Comparison of ENCODE assay signal across 8 cellular contexts in the genomic region with DNA sequence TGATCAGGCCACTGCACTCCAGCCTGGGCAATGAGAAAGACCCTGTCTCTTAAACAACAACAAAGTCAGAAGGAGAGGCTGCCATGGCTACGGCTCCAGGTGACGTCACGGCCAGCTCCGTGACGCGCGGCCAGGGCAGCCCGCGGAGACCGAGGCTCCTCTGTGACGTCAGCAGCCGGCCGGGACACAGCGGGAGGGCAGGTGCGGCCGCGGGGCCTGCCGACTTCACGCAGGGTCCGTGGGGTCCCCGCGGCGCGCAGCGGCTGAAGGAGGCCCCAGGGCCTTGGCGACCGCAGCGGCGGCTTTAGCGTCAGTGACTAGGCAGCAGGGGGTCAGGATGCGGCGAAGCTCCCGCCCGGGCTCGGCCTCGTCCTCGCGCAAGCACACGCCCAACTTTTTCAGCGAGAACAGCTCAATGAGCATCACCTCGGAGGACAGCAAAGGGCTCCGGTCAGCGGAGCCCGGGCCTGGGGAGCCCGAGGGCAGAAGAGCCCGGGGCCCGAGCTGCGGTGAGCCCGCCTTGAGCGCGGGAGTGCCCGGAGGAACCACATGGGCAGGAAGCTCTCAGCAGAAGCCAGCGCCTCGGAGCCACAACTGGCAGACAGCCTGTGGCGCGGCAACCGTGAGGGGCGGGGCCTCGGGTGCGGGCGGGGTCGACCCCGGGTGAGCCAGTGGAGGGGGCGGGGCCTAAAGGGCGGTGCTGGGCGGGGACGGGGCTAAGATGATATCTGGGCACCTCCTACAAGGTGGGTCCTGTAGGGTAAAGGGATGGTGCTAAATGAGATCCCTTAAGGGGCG. TPM values are rescaled to one million over a fixed set of nuclear protein-coding genes. Genes with fewer than 3 reads are reported as not detected.
DNase-seq lines count a peak whose midpoint lies in the region; ATAC-seq lines count a peak whose summit lies in the region.

A gene with protein sequence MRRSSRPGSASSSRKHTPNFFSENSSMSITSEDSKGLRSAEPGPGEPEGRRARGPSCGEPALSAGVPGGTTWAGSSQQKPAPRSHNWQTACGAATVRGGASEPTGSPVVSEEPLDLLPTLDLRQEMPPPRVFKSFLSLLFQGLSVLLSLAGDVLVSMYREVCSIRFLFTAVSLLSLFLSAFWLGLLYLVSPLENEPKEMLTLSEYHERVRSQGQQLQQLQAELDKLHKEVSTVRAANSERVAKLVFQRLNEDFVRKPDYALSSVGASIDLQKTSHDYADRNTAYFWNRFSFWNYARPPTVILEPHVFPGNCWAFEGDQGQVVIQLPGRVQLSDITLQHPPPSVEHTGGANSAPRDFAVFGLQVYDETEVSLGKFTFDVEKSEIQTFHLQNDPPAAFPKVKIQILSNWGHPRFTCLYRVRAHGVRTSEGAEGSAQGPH (plus strand): TSS at position 163 of the 798 bp plus-strand sequence. CDS start 175 bp downstream, at position 338.

- H3K27ac Mint-ChIP-seq in activated T-cell treated with anti-CD3 and anti-CD28 coated beads, Interleukin-2, amount 50 U/mL, for 24 hours = peak within 1 kb of the TSS; percentile 93

- peak; percentile 68 for ATAC-seq in GM21423 (IDR thresholded peaks at IDR 0.05; ENCODE audit: unreplicated experiment)

- H3K9me3 ChIP-seq in HUES64 (ENCODE audit: insufficient read depth, low read depth, low read length) (no peaks in the 10 kb centered on the region), esophagus (ENCODE audit: control insufficient read depth in 2 of 2, insufficient read depth in 1 of 2, low read depth in 1 of 2, low read length in 1 of 2) (no peaks in the 10 kb centered on the region), muscle layer of duodenum (ENCODE audit: control insufficient read depth in 1 of 2, low read length in 2 of 2) (no peaks in the 10 kb centered on the region)

- H3K9ac ChIP-seq in HUES64 (ENCODE audit: low read depth, low read length) = peak within 1 kb of the TSS; percentile 67

- peak; percentile 96 for DNase-seq in COR-L47 (lab: John Stamatoyannopoulos, UW)
- DNase-seq in OCI-M1 (lab: John Stamatoyannopoulos, UW) = peak; percentile 100
- DNase-seq in activated T-cell treated with anti-CD3 and anti-CD28 coated beads, Interleukin-2, amount 50 U/mL, for 24 hours = peak; percentile 100
- DNase-seq in stimulated activated CD8-positive, alpha-beta memory T cell treated with anti-CD3 and anti-CD28 coated beads, Interleukin-7, amount 100 ng/mL, for 24 hours (ENCODE audit: low read depth) = peak; percentile 100

- peaks cover 50% of the 10 kb centered on the region for H3K4me1 Mint-ChIP-seq in activated T-cell treated with anti-CD3 and anti-CD28 coated beads, Interleukin-2, amount 50 U/mL, for 24 hours (ENCODE audit: low read depth)

- H3K27ac ChIP-seq in HUES64 (ENCODE audit: low read depth, low read length) (peak within 1 kb of the TSS; percentile 94; the same call in 1 of the 2 replicates), esophagus (ENCODE audit: low read depth in 2 of 2, low read length in 1 of 2) (peak within 1 kb of the TSS; percentile 81 to 82), muscle layer of duodenum (ENCODE audit: low read length) (peak within 1 kb of the TSS; percentile 51)

- H3K4me3 Mint-ChIP-seq in activated T-cell treated with anti-CD3 and anti-CD28 coated beads, Interleukin-2, amount 50 U/mL, for 24 hours = peak within 1 kb of the TSS; percentile 83

- H3K27me3 ChIP-seq in HUES64 (ENCODE audit: insufficient read depth, low read length) (peaks cover 11% of the 10 kb centered on the region), esophagus (ENCODE audit: control insufficient read depth in 1 of 2, insufficient read depth in 2 of 2, low read length in 2 of 2) (no peaks in the 10 kb centered on the region), muscle layer of duodenum (ENCODE audit: low read depth, low read length) (no peaks in the 10 kb centered on the region)

- 1% methylated on average over 68 of the region's 68 CpGs for WGBS in HUES64
- WGBS in esophagus, 2 donors = 0 to 1% methylated on average over 67 to 68 of the region's 68 CpGs

- no peaks in the 10 kb centered on the region for H3K27me3 Mint-ChIP-seq in activated T-cell treated with anti-CD3 and anti-CD28 coated beads, Interleukin-2, amount 50 U/mL, for 24 hours

- H3K4me3 ChIP-seq in HUES64 (ENCODE audit: low read length) (peak within 1 kb of the TSS; percentile 66), esophagus (ENCODE audit: low read depth in 1 of 2, low read length in 2 of 2) (peak within 1 kb of the TSS; percentile 40 to 45), muscle layer of duodenum (ENCODE audit: low read depth in 1 of 2, low read length in 2 of 2) (peak within 1 kb of the TSS; percentile 52 to 65)

- H3K36me3 Mint-ChIP-seq in activated T-cell treated with anti-CD3 and anti-CD28 coated beads, Interleukin-2, amount 50 U/mL, for 24 hours (ENCODE audit: low read depth) = no peaks in the 10 kb centered on the region

- no peaks in the 10 kb centered on the region for H3K36me3 ChIP-seq in HUES64 (ENCODE audit: insufficient read depth, low read length)
- no peaks in the 10 kb centered on the region for H3K36me3 ChIP-seq in esophagus (ENCODE audit: control insufficient read depth in 2 of 2, insufficient read depth in 2 of 2, low read length in 1 of 2)
- H3K36me3 ChIP-seq in muscle layer of duodenum (ENCODE audit: control insufficient read depth in 1 of 2, insufficient read depth in 2 of 2, low read length in 2 of 2) = no peaks in the 10 kb centered on the region

- H3K9me3 Mint-ChIP-seq in activated T-cell treated with anti-CD3 and anti-CD28 coated beads, Interleukin-2, amount 50 U/mL, for 24 hours = no peaks in the 10 kb centered on the region

- H3K4me1 ChIP-seq in HUES64 (ENCODE audit: insufficient read depth, low read length) = peaks cover 7% of the 10 kb centered on the region; the same call in 1 of the 2 replicates
- H3K4me1 ChIP-seq in esophagus (ENCODE audit: control insufficient read depth in 2 of 2, insufficient read depth in 2 of 2, low read length in 1 of 2) = peaks cover 7 to 9% of the 10 kb centered on the region in 2 donors
- H3K4me1 ChIP-seq in muscle layer of duodenum (ENCODE audit: control insufficient read depth in 1 of 2, insufficient read depth in 2 of 2, low read length in 2 of 2) = peaks cover 11 to 26% of the 10 kb centered on the region in 2 donors

RNA-seq across cellular contexts. Expression of the gene that starts here (rescaled TPM):
- 2.0 TPM for polyA plus RNA-seq in HUES64 (2013, experiment 1 of 2)
- polyA plus RNA-seq in HUES64 (2013, experiment 2 of 2) = 4.2 TPM
- polyA plus RNA-seq in esophagus = 1 to 10 TPM; 1.6 to 3.8 TPM

Comparison
In these comparisons a context has a peak if more than half of its experiments do, and no peak if none do; other contexts are left out.
1. Peak in every context shown above with its lines: DNase-seq, ATAC-seq, H3K4me3 ChIP-seq and H3K27ac ChIP-seq.